Comparison of ENCODE assay signal across 1 cellular context in the genomic region with DNA sequence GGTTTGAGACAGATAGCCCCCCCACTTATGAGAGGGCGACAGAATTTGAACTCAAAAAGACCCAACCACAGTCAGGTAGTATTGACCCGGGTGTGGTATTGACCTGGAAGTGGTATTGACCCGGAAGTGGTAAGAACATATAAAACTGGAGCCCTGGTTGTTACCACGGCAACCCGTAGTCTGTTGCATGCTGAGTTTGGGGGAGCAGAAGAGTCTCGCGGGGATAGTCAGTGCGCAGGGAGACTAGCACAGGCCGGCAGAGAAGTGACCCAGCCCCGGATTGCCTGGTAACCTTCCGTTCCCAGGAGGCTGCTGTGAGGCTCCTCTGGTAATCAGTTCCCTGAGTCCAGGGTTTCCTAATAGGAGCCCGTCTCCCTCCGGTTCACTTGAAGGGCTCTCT.
TF ChIP-seq lines count a peak whose summit lies in the region.

No MANE protein-coding gene starts in this region.

TF ChIP-seq in HepG2, 621 proteins besides CTCF, POLR2A, EP300 and RAD21 (continued from another document and continues in another):
- TF ChIP-seq, protein P1, sequence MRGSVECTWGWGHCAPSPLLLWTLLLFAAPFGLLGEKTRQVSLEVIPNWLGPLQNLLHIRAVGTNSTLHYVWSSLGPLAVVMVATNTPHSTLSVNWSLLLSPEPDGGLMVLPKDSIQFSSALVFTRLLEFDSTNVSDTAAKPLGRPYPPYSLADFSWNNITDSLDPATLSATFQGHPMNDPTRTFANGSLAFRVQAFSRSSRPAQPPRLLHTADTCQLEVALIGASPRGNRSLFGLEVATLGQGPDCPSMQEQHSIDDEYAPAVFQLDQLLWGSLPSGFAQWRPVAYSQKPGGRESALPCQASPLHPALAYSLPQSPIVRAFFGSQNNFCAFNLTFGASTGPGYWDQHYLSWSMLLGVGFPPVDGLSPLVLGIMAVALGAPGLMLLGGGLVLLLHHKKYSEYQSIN (CRISPR knock-in tag; IDR thresholded peaks at IDR 0.05; ENCODE audit: borderline replicate concordance): no peak
- TF ChIP-seq BRD4 (CRISPR knock-in tag; IDR thresholded peaks at IDR 0.05): 0 out of 2 replicates have a peak, but pooled peaks have one; percentile 52
- no peak for TF ChIP-seq JUND (CRISPR knock-in tag; IDR thresholded peaks at IDR 0.05)
- no peak for TF ChIP-seq ARID3A (IDR thresholded peaks at IDR 0.05; ENCODE audit: low read depth, low read length)
- TF ChIP-seq ZNF564 (CRISPR knock-in tag; IDR thresholded peaks at IDR 0.05): no peak
- peak; percentile 25; the same call in 1 of the 2 replicates for TF ChIP-seq GABPA (IDR thresholded peaks at IDR 0.05; ENCODE audit: low read depth, low read length)
- TF ChIP-seq GABPA (CRISPR knock-in tag; IDR thresholded peaks at IDR 0.05; ENCODE audit: low read depth): peak; percentile 85
- no peak for TF ChIP-seq RFXAP (CRISPR knock-in tag; IDR thresholded peaks at IDR 0.05; ENCODE audit: borderline replicate concordance)
- TF ChIP-seq, protein P2, sequence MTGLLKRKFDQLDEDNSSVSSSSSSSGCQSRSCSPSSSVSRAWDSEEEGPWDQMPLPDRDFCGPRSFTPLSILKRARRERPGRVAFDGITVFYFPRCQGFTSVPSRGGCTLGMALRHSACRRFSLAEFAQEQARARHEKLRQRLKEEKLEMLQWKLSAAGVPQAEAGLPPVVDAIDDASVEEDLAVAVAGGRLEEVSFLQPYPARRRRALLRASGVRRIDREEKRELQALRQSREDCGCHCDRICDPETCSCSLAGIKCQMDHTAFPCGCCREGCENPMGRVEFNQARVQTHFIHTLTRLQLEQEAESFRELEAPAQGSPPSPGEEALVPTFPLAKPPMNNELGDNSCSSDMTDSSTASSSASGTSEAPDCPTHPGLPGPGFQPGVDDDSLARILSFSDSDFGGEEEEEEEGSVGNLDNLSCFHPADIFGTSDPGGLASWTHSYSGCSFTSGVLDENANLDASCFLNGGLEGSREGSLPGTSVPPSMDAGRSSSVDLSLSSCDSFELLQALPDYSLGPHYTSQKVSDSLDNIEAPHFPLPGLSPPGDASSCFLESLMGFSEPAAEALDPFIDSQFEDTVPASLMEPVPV (CRISPR knock-in tag; IDR thresholded peaks at IDR 0.05): no peak
- 0 out of 2 replicates have a peak, but pooled peaks have one; percentile 6 for TF ChIP-seq ZNF441 (CRISPR knock-in tag; IDR thresholded peaks at IDR 0.05; ENCODE audit: borderline replicate concordance)
- no peak for TF ChIP-seq KDM5B (CRISPR knock-in tag; IDR thresholded peaks at IDR 0.05; ENCODE audit: borderline replicate concordance)
- no peak for TF ChIP-seq ZNF367 (CRISPR knock-in tag; IDR thresholded peaks at IDR 0.05; ENCODE audit: borderline replicate concordance)
- TF ChIP-seq MAFG (CRISPR knock-in tag; IDR thresholded peaks at IDR 0.05): no peak
- no peak for TF ChIP-seq SMC3 (IDR thresholded peaks at IDR 0.05; ENCODE audit: low read length)
- no peak for TF ChIP-seq ZNF644 (CRISPR knock-in tag; IDR thresholded peaks at IDR 0.05; ENCODE audit: low read depth)
- TF ChIP-seq RFX1 (IDR thresholded peaks at IDR 0.05): peak; percentile 41; the same call in 1 of the 2 replicates
- no peak for TF ChIP-seq SMAD9 (CRISPR knock-in tag; IDR thresholded peaks at IDR 0.05)
- no peak for TF ChIP-seq STAT5B (CRISPR knock-in tag; IDR thresholded peaks at IDR 0.05)
- peak; percentile 67 for TF ChIP-seq ZNF687 (CRISPR knock-in tag; IDR thresholded peaks at IDR 0.05)
- no peak for TF ChIP-seq ZBTB8A (CRISPR knock-in tag; IDR thresholded peaks at IDR 0.05; ENCODE audit: borderline replicate concordance, low read depth)
- TF ChIP-seq XBP1 (CRISPR knock-in tag; IDR thresholded peaks at IDR 0.05): no peak
- TF ChIP-seq KLF12 (CRISPR knock-in tag; IDR thresholded peaks at IDR 0.05; ENCODE audit: borderline replicate concordance): no peak
- TF ChIP-seq, protein P3, sequence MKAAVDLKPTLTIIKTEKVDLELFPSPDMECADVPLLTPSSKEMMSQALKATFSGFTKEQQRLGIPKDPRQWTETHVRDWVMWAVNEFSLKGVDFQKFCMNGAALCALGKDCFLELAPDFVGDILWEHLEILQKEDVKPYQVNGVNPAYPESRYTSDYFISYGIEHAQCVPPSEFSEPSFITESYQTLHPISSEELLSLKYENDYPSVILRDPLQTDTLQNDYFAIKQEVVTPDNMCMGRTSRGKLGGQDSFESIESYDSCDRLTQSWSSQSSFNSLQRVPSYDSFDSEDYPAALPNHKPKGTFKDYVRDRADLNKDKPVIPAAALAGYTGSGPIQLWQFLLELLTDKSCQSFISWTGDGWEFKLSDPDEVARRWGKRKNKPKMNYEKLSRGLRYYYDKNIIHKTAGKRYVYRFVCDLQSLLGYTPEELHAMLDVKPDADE (CRISPR knock-in tag; IDR thresholded peaks at IDR 0.05): no peak
- TF ChIP-seq GABPB1 (CRISPR knock-in tag; IDR thresholded peaks at IDR 0.05): peak; percentile 63
- no peak for TF ChIP-seq SMARCC2 (IDR thresholded peaks at IDR 0.05)
- TF ChIP-seq ISX (CRISPR knock-in tag; conservative IDR thresholded peaks at IDR 0.05): no peak
- TF ChIP-seq ZNF276 (CRISPR knock-in tag; IDR thresholded peaks at IDR 0.05; ENCODE audit: low read depth): no peak
- no peak for TF ChIP-seq SP5 (CRISPR knock-in tag; IDR thresholded peaks at IDR 0.05; ENCODE audit: borderline replicate concordance, low read depth)
- TF ChIP-seq, protein P4, sequence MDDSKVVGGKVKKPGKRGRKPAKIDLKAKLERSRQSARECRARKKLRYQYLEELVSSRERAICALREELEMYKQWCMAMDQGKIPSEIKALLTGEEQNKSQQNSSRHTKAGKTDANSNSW (CRISPR knock-in tag; IDR thresholded peaks at IDR 0.05; ENCODE audit: borderline replicate concordance): no peak
- no peak for TF ChIP-seq CENPT (CRISPR knock-in tag; IDR thresholded peaks at IDR 0.05; ENCODE audit: low read depth)
- no peak for TF ChIP-seq HOXA3 (CRISPR knock-in tag; IDR thresholded peaks at IDR 0.05)
- no peak for TF ChIP-seq FOSL2 (CRISPR knock-in tag; IDR thresholded peaks at IDR 0.05)
- TF ChIP-seq ZBTB21 (CRISPR knock-in tag; IDR thresholded peaks at IDR 0.05): no peak
- TF ChIP-seq, protein P5, sequence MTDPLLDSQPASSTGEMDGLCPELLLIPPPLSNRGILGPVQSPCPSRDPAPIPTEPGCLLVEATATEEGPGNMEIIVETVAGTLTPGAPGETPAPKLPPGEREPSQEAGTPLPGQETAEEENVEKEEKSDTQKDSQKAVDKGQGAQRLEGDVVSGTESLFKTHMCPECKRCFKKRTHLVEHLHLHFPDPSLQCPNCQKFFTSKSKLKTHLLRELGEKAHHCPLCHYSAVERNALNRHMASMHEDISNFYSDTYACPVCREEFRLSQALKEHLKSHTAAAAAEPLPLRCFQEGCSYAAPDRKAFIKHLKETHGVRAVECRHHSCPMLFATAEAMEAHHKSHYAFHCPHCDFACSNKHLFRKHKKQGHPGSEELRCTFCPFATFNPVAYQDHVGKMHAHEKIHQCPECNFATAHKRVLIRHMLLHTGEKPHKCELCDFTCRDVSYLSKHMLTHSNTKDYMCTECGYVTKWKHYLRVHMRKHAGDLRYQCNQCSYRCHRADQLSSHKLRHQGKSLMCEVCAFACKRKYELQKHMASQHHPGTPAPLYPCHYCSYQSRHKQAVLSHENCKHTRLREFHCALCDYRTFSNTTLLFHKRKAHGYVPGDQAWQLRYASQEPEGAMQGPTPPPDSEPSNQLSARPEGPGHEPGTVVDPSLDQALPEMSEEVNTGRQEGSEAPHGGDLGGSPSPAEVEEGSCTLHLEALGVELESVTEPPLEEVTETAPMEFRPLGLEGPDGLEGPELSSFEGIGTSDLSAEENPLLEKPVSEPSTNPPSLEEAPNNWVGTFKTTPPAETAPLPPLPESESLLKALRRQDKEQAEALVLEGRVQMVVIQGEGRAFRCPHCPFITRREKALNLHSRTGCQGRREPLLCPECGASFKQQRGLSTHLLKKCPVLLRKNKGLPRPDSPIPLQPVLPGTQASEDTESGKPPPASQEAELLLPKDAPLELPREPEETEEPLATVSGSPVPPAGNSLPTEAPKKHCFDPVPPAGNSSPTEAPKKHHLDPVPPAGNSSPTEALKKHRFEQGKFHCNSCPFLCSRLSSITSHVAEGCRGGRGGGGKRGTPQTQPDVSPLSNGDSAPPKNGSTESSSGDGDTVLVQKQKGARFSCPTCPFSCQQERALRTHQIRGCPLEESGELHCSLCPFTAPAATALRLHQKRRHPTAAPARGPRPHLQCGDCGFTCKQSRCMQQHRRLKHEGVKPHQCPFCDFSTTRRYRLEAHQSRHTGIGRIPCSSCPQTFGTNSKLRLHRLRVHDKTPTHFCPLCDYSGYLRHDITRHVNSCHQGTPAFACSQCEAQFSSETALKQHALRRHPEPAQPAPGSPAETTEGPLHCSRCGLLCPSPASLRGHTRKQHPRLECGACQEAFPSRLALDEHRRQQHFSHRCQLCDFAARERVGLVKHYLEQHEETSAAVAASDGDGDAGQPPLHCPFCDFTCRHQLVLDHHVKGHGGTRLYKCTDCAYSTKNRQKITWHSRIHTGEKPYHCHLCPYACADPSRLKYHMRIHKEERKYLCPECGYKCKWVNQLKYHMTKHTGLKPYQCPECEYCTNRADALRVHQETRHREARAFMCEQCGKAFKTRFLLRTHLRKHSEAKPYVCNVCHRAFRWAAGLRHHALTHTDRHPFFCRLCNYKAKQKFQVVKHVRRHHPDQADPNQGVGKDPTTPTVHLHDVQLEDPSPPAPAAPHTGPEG (CRISPR knock-in tag; IDR thresholded peaks at IDR 0.05): 0 out of 2 replicates have a peak, but pooled peaks have one; percentile 51
- TF ChIP-seq TFDP1 (CRISPR knock-in tag; IDR thresholded peaks at IDR 0.05; ENCODE audit: borderline replicate concordance): no peak
- 0 out of 2 replicates have a peak, but pooled peaks have one; percentile 22 for TF ChIP-seq ZNF264 (CRISPR knock-in tag; IDR thresholded peaks at IDR 0.05)
- TF ChIP-seq NFIB (CRISPR knock-in tag; IDR thresholded peaks at IDR 0.05; ENCODE audit: borderline replicate concordance): peak; percentile 79; the same call in 1 of the 2 replicates
- no peak for TF ChIP-seq GTF2F1 (IDR thresholded peaks at IDR 0.05; ENCODE audit: low read length)
- TF ChIP-seq PAWR (CRISPR knock-in tag; IDR thresholded peaks at IDR 0.05; ENCODE audit: borderline replicate concordance): no peak
- TF ChIP-seq ZFP41 (CRISPR knock-in tag; IDR thresholded peaks at IDR 0.05; ENCODE audit: borderline replicate concordance): 0 out of 2 replicates have a peak, but pooled peaks have one; percentile 4
- no peak for TF ChIP-seq ZNF577 (CRISPR knock-in tag; IDR thresholded peaks at IDR 0.05; ENCODE audit: borderline replicate concordance, low read depth)
- no peak for TF ChIP-seq PHF8 (CRISPR knock-in tag; IDR thresholded peaks at IDR 0.05)
- TF ChIP-seq ZNF34 (CRISPR knock-in tag; IDR thresholded peaks at IDR 0.05; ENCODE audit: borderline replicate concordance): no peak
